In the genomic region with DNA sequence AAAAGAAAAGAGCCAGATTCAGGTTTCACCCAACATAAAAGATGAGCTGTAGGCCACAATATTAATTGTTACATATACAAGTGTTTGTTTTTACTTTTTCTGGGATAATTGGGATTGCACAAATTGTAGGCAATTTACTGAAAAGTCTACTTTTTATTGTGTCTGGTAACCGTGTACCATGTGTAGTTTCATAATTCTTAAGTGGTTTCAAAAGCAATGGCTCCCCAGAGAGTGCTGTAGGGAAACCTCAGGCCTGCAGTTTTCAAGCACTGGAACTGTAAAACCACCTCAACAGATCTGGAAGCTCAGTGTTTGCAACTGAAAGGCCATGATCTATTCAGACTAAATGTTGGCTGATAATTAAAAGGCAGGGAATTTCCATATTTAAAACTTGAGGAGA, we compare ENCODE assay signal across 21 cellular contexts. TPM values are rescaled to one million over a fixed set of nuclear protein-coding genes. Genes with fewer than 3 reads are reported as not detected.
DNase-seq lines count a peak whose midpoint lies in the region; ATAC-seq, FAIRE-seq and TF ChIP-seq lines count a peak whose summit lies in the region.
"Had no signal": no experiment of that assay in that cellular context is flagged by ENCODE, and none has a peak within 500 bp of the region (broad histone marks: within the 10 kb centered on the region; RNA-seq: fewer than 3 reads in every experiment).

No MANE protein-coding gene starts in this region.

- H3K27ac ChIP-seq in pancreas, result no peak overlapping the region
- H3K27ac ChIP-seq: HL-60, upper lobe of left lung had no signal

- H3K9me3 ChIP-seq in pancreas, result no peaks in the 10 kb centered on the region

- FAIRE-seq in pancreas (lab: Jason Lieb, UNC), result no peak
- FAIRE-seq: A204.1, GM12891 had no signal

- no peaks in the 10 kb centered on the region for H3K27me3 ChIP-seq in pancreas
- H3K27me3 ChIP-seq: upper lobe of left lung had no signal

- DNase-seq in AG08395 (ENCODE audit: low spot score) (peak; percentile 23), NCI-H69 (lab: John Stamatoyannopoulos, UW) (peak; percentile 8), pancreas (no peak), Kasumi-1 (lab: John Stamatoyannopoulos, UW) (no peak)
- no peak for DNase-seq in stimulated activated CD4-positive, alpha-beta T cell treated with anti-CD3 and anti-CD28 coated beads, Interleukin-2, amount 100 ng/mL, for 24 hours
- DNase-seq in activated naive CD4-positive, alpha-beta T cell treated with Interleukin-2 at 50 U/mL for 16 hours, result no peak
- DNase-seq: activated CD4-positive, alpha-beta T cell treated with anti-CD3 and anti-CD28 coated beads, Interleukin-2, amount 50 U/mL, for 48 hours; activated T-cell treated with anti-CD3 and anti-CD28 coated beads, Interleukin-2, amount 50 U/mL, for 24 hours; CD4-positive, alpha-beta memory T cell; EL; islet precursor cell; mammary epithelial cell; NCI-H1092 treated with DMSO at 0.1 percent for 48 hours; NCI-H2227 treated with DMSO at 0.1 percent for 48 hours; stimulated activated naive CD8-positive, alpha-beta T cell treated with anti-CD3 and anti-CD28 coated beads, Interleukin-15, Interleukin-2, amounts not matched to agents 100 U/mL and 50 U/mL, for 24 hours; upper lobe of left lung had no signal

- WGBS in pancreas, 2 donors, result 47 to 52% methylated on average over 1 of the region's 1 CpG

- H3K4me3 ChIP-seq in pancreas, result no peak overlapping the region
- H3K4me3 ChIP-seq: upper lobe of left lung had no signal

- H3K36me3 ChIP-seq in pancreas, result no peaks in the 10 kb centered on the region
- H3K36me3 ChIP-seq: upper lobe of left lung had no signal

- no peak for TF ChIP-seq CTCF in pancreas (IDR thresholded peaks at IDR 0.05)

- intact Hi-C loops in pancreas (cut with DNase I), result no loop called here

- ATAC-seq in GM18873 (IDR thresholded peaks at IDR 0.05; ENCODE audit: low FRiP score, unreplicated experiment) (peak; percentile 67), HG03025 (IDR thresholded peaks at IDR 0.05; ENCODE audit: low FRiP score, unreplicated experiment) (peak; percentile 55), pancreas (no peak)
- ATAC-seq: stimulated activated naive CD8-positive, alpha-beta T cell treated with anti-CD3 and anti-CD28 coated beads, Interleukin-15, Interleukin-2, amounts not matched to agents 100 U/mL and 50 U/mL, for 24 hours had no signal

- no peaks in the 10 kb centered on the region for H3K4me1 ChIP-seq in pancreas
- H3K4me1 ChIP-seq: upper lobe of left lung had no signal

RNA-seq across cellular contexts. Expression of gene MMAA, which starts 53.9 kb away (rescaled TPM):
- 1 to 10 TPM; 3.0 to 9.5 (median 5.5) TPM for total RNA-seq in pancreas
- polyA plus RNA-seq in pancreas, result 1 to 10 TPM; 4.6 to 6.2 TPM

Comparison
In these comparisons a context has a peak if more than half of its experiments do, and no peak if none do; other contexts are left out.
1. DNase-seq: peak in AG08395 (single experiment) and NCI-H69 (single experiment); none in stimulated activated CD4-positive, alpha-beta T cell treated with anti-CD3 and anti-CD28 coated beads, Interleukin-2, amount 100 ng/mL, for 24 hours (0 of 2), pancreas (0 of 6), Kasumi-1 (0 of 2) and activated naive CD4-positive, alpha-beta T cell treated with Interleukin-2 at 50 U/mL for 16 hours (single experiment).
2. ATAC-seq: peak in GM18873 (single experiment) and HG03025 (single experiment); none in pancreas (0 of 4).